In the genomic region with DNA sequence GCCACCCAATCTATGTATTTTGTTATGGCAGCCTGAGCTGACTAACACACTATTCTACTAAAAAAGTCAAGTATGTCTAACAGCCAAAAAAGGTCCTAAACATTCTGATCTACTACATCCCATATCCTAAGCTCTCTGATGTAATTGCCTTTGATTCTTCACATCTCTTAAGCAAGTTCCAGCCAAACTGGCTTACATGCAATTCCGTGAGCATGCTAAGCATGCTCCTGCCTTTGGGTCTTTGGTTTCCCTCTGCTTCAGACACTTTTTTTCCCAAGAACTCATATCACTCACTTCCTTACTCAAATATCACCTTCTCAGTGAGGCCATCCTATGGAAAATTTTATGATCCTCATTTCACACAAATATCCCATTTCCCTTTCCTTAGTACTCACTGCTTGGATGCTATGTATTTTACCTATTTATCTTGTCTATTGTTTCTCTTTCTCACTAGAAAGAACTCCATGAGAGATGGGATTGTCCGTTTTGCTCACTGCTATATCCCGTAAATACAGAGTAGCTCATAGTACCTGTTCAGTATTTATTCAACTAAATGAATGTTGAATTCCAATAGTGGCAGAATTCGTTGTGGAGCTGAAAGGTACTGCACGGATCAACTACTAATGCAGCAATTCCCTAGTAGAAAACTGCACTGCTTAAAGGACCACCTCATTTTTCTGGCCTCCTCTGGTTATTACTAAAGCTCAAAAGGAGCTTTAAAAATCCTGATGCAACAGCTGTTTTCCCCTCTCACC, we compare ENCODE assay signal across 8 cellular contexts. TPM values are rescaled to one million over a fixed set of nuclear protein-coding genes. Genes with fewer than 3 reads are reported as not detected.
DNase-seq lines count a peak whose midpoint lies in the region; ATAC-seq and TF ChIP-seq lines count a peak whose summit lies in the region.

No MANE protein-coding gene starts in this region.

- ATAC-seq in IMR-90 (ENCODE audit: low read depth) (no peak), body of pancreas (no peak), HG03159 (IDR thresholded peaks at IDR 0.05; ENCODE audit: unreplicated experiment) (no peak), GM18519 (IDR thresholded peaks at IDR 0.05; ENCODE audit: low FRiP score, unreplicated experiment) (no peak)
- ATAC-seq in natural killer cell treated with Interleukin-12 subunit alpha and Interleukin-12 subunit beta and Interleukin-15 and Interleukin-18, amount 100 ng/mL, for 72 hours = no peak

- H3K4me2 ChIP-seq in BLaER1 treated with 17β-estradiol and CSF1 and Interleukin-3, amounts not matched to agents 10 nM and 100 nM = peak overlapping the region; percentile 82 to 97 (median 88)
- H3K4me2 ChIP-seq in IMR-90 (ENCODE audit: low read depth, low read length) = peak overlapping the region; percentile 97

- H3K14ac ChIP-seq in IMR-90 (replicated peaks; ENCODE audit: low read depth, low read length) = no peak overlapping the region; the same call in 1 of the 2 replicates

- no peaks in the 10 kb centered on the region for H3K9me3 ChIP-seq in BLaER1 treated with 17β-estradiol and CSF1 and Interleukin-3, amounts not matched to agents 10 nM and 100 nM (replicated peaks in 1 of 11)
- no peaks in the 10 kb centered on the region for H3K9me3 ChIP-seq in IMR-90 (ENCODE audit: control insufficient read depth, insufficient read depth, low read length)
- H3K9me3 ChIP-seq in body of pancreas = no peaks in the 10 kb centered on the region

- peak overlapping the region; percentile 84 for H3K4me3 Mint-ChIP-seq in natural killer cell treated with Interleukin-12 subunit alpha and Interleukin-12 subunit beta and Interleukin-15 and Interleukin-18, amount 100 ng/mL, for 72 hours

- peak overlapping the region in 8 of 11 experiments; percentile 77 to 96 (median 94); a peak in 6 of 22 replicates for H3K27ac ChIP-seq in BLaER1 treated with 17β-estradiol and CSF1 and Interleukin-3, amounts not matched to agents 10 nM and 100 nM
- H3K27ac ChIP-seq in IMR-90 (ENCODE audit: insufficient read depth, low read length) (no peak overlapping the region), body of pancreas (peak overlapping the region in 3 of 4 donors; percentile 91 to 97 (median 97))

- H3K23ac ChIP-seq in IMR-90 (ENCODE audit: low read depth, low read length) = no peak overlapping the region

- no peak for TF ChIP-seq RAD21 in IMR-90 (IDR thresholded peaks at IDR 0.05; ENCODE audit: low read length)

- H2BK120ac ChIP-seq in IMR-90 (ENCODE audit: low read depth, low read length) = no peak overlapping the region

- H3K27me3 ChIP-seq in BLaER1 treated with 17β-estradiol and CSF1 and Interleukin-3, amounts not matched to agents 10 nM and 100 nM = no peaks in the 10 kb centered on the region
- H3K27me3 ChIP-seq in IMR-90 (ENCODE audit: control insufficient read depth, insufficient read depth, low read length) (no peaks in the 10 kb centered on the region), body of pancreas (no peaks in the 10 kb centered on the region)

- intact Hi-C loops in IMR-90 (cut with micrococcal nuclease) (loop anchor here (5.0 kb wide), 1 partner anchor 184 kb away; no protein-coding TSS in a partner anchor), body of pancreas (cut with DNase I) (no loop called here)

- H3K4me3 ChIP-seq in BLaER1 treated with 17β-estradiol and CSF1 and Interleukin-3, amounts not matched to agents 10 nM and 100 nM = peak overlapping the region in 9 of 10 experiments; percentile 84 to 99 (median 98); a peak in 16 of 20 replicates
- 0 out of 2 replicates have a peak overlapping the region, but pooled peaks have one; percentile 89 for H3K4me3 ChIP-seq in IMR-90 (ENCODE audit: insufficient read depth, low read depth, low read length)
- no peak overlapping the region for H3K4me3 ChIP-seq in body of pancreas

- no peaks in the 10 kb centered on the region for H3K9me1 ChIP-seq in IMR-90 (ENCODE audit: insufficient read depth, low read length)

- no peak overlapping the region for H2AFZ ChIP-seq in IMR-90 (replicated peaks; ENCODE audit: low read length, poor library complexity)

- DNase-seq in IMR-90 (no peak), body of pancreas (peak in 1 of 4 donors; percentile 7), CD1c-positive myeloid dendritic cell (ENCODE audit: extremely low spot score) (no peak), T1000 (lab: John Stamatoyannopoulos, UW) (no peak)
- DNase-seq in natural killer cell treated with Interleukin-12 subunit alpha and Interleukin-12 subunit beta and Interleukin-15 and Interleukin-18, amount 100 ng/mL, for 72 hours (ENCODE audit: low spot score) = no peak

- H2BK20ac ChIP-seq in IMR-90 (ENCODE audit: low read depth, low read length) = no peak overlapping the region

- H3K79me1 ChIP-seq in IMR-90 (ENCODE audit: low read depth in 1 of 2, low read length in 2 of 2) = peaks cover 17 to 37% of the 10 kb centered on the region in 2 experiments

- H4K91ac ChIP-seq in IMR-90 (ENCODE audit: insufficient read depth, low read depth, low read length) = no peak overlapping the region

- TF ChIP-seq POLR2A in IMR-90 (IDR thresholded peaks at IDR 0.05; ENCODE audit: low read depth, low read length) (no peak), body of pancreas (IDR thresholded peaks at IDR 0.05) (no peak)

- H4K20me1 ChIP-seq in BLaER1 treated with 17β-estradiol and CSF1 and Interleukin-3, amounts not matched to agents 10 nM and 100 nM = peaks cover 0 to 27% (median 25%) of the 10 kb centered on the region in 11 experiments; a peak in 17 of 22 replicates
- H4K20me1 ChIP-seq in IMR-90 (ENCODE audit: insufficient read depth, low read length) = no peaks in the 10 kb centered on the region; the same call in 1 of the 2 replicates

- H3K27ac Mint-ChIP-seq in natural killer cell treated with Interleukin-12 subunit alpha and Interleukin-12 subunit beta and Interleukin-15 and Interleukin-18, amount 100 ng/mL, for 72 hours = peak overlapping the region; percentile 81 to 88

- H3K56ac ChIP-seq in IMR-90 (ENCODE audit: extremely low read depth, insufficient read depth, low read length) = no peak overlapping the region

- peak overlapping the region in 6 of 11 experiments; percentile 86 to 98 (median 90); a peak in 9 of 22 replicates for H3K9ac ChIP-seq in BLaER1 treated with 17β-estradiol and CSF1 and Interleukin-3, amounts not matched to agents 10 nM and 100 nM
- H3K9ac ChIP-seq in IMR-90 (ENCODE audit: low read depth, low read length) = 0 out of 2 replicates have a peak overlapping the region, but pooled peaks have one; percentile 1

- peak; percentile 16; the same call in 1 of the 2 replicates for TF ChIP-seq CTCF in IMR-90 (conservative IDR thresholded peaks at IDR 0.05; ENCODE audit: low read depth, low read length)
- peak in 5 of 7 experiments; percentile 14 to 34 (median 25) for TF ChIP-seq CTCF in body of pancreas (IDR thresholded peaks at IDR 0.05)

- no peak overlapping the region for H3K18ac ChIP-seq in IMR-90 (ENCODE audit: low read depth, low read length)

- H3K4me1 Mint-ChIP-seq in natural killer cell treated with Interleukin-12 subunit alpha and Interleukin-12 subunit beta and Interleukin-15 and Interleukin-18, amount 100 ng/mL, for 72 hours (ENCODE audit: low read depth in 2 of 2) = peaks cover 31 to 40% of the 10 kb centered on the region in 2 donors

- peaks cover 33 to 56% (median 51%) of the 10 kb centered on the region in 10 experiments for H3K4me1 ChIP-seq in BLaER1 treated with 17β-estradiol and CSF1 and Interleukin-3, amounts not matched to agents 10 nM and 100 nM
- H3K4me1 ChIP-seq in IMR-90 (ENCODE audit: control insufficient read depth, insufficient read depth, low read length) = no peaks in the 10 kb centered on the region
- H3K4me1 ChIP-seq in body of pancreas = peaks cover 60% of the 10 kb centered on the region

- H2AK5ac ChIP-seq in IMR-90 (ENCODE audit: low read depth, low read length) = no peak overlapping the region

- H2AK9ac ChIP-seq in IMR-90 (replicated peaks; ENCODE audit: low read depth, low read length, poor library complexity) = no peak overlapping the region

- no peaks in the 10 kb centered on the region for H3K9me3 Mint-ChIP-seq in natural killer cell treated with Interleukin-12 subunit alpha and Interleukin-12 subunit beta and Interleukin-15 and Interleukin-18, amount 100 ng/mL, for 72 hours

- H4K5ac ChIP-seq in IMR-90 (ENCODE audit: low read depth, low read length) = no peak overlapping the region; the same call in none of the 2 replicates

- H3K36me3 ChIP-seq in BLaER1 treated with 17β-estradiol and CSF1 and Interleukin-3, amounts not matched to agents 10 nM and 100 nM = peaks cover 0 to 8% (median 0%) of the 10 kb centered on the region in 11 experiments; a peak in 2 of 22 replicates
- H3K36me3 ChIP-seq in IMR-90 (ENCODE audit: control insufficient read depth, insufficient read depth, low read length) = no peaks in the 10 kb centered on the region
- no peaks in the 10 kb centered on the region for H3K36me3 ChIP-seq in body of pancreas (replicated peaks in 1 of 2; ENCODE audit: insufficient read depth in 1 of 2, low read depth in 2 of 2)

- no peak overlapping the region for H2BK15ac ChIP-seq in IMR-90 (ENCODE audit: low read depth, low read length)

- in situ Hi-C loops in IMR-90 (cut with MboI; ENCODE audit: low sequenced_read_pairs) = loop anchor here (10.0 kb wide), 1 partner anchor 516 kb away; no protein-coding TSS in a partner anchor

- dilution Hi-C loops in IMR-90 (cut with HindIII; ENCODE audit: low sequenced_read_pairs, unreplicated experiment) = no loop called here

- no peak overlapping the region for H3K4ac ChIP-seq in IMR-90 (ENCODE audit: low read depth, low read length)

- H4K8ac ChIP-seq in IMR-90 (ENCODE audit: low read depth in 2 of 2, low read length in 2 of 2) = peak overlapping the region; percentile 16 to 87; a peak in 2 of 4 replicates

- POLR2A ChIA-PET in IMR-90 (lab: Charles Lee; ENCODE audit: unreplicated experiment) = interaction anchor here (0.6 kb wide), 1 partner anchor 62 kb away, joined by 4 read pairs; no protein-coding TSS in a partner anchor

- H3K27me3 Mint-ChIP-seq in natural killer cell treated with Interleukin-12 subunit alpha and Interleukin-12 subunit beta and Interleukin-15 and Interleukin-18, amount 100 ng/mL, for 72 hours = no peaks in the 10 kb centered on the region

- H3K36me3 Mint-ChIP-seq in natural killer cell treated with Interleukin-12 subunit alpha and Interleukin-12 subunit beta and Interleukin-15 and Interleukin-18, amount 100 ng/mL, for 72 hours = no peaks in the 10 kb centered on the region

- 100% methylated on average over 1 of the region's 5 CpGs; no CpG with 5 or more reads in 1 of the 2 experiments for WGBS in IMR-90 (ENCODE audit: extremely low coverage in 2 of 2, insufficient read length in 1 of 2), 2 experiments
- WGBS in body of pancreas, 2 donors = 32 to 40% methylated on average over 5 of the region's 5 CpGs

- CTCF ChIA-PET in IMR-90 (lab: Yijun Ruan, JAX) = interaction anchor here (0.7 to 2.1 kb wide), 5 partner anchors 23 to 174 kb away, joined by 3 to 5 read pairs (median 3); no protein-coding TSS in a partner anchor

- H2BK5ac ChIP-seq in IMR-90 (ENCODE audit: low read depth, low read length, poor library complexity, severe bottlenecking) = no peak overlapping the region

- no TSS peak for BruUV-seq in IMR-90 (replicated peaks; lab: Mats Ljungman, UMichigan)

RNA-seq across cellular contexts. Expression of gene SLC12A2, which starts 2.3 kb away (rescaled TPM):
- total RNA-seq in IMR-90 (2012; rRNA removed) = 30.3 and 42.2 TPM in 2 replicates
- polyA plus RNA-seq in IMR-90 (2012; rRNA removed) = 5.4 and 5.6 TPM in 2 replicates
- 1.1 and 2.5 TPM in 2 replicates for polyA plus RNA-seq in IMR-90 (2012; cell fraction: cytosol; rRNA removed)
- 2.8 and 4.7 TPM in 2 replicates for polyA plus RNA-seq in IMR-90 (2012; cell fraction: nucleus; rRNA removed; ENCODE audit: low replicate concordance)
- total RNA-seq in body of pancreas = 10 to 100 TPM; 26.7 to 28.0 TPM
- total RNA-seq in natural killer cell treated with Interleukin-12 subunit alpha and Interleukin-12 subunit beta and Interleukin-15 and Interleukin-18, amount 100 ng/mL, for 72 hours = 10 to 100 TPM; 20.1 to 26.1 TPM

Comparison
In these comparisons a context has a peak if more than half of its experiments do, and no peak if none do; other contexts are left out.
1. H3K4me3 ChIP-seq: peak in BLaER1 treated with 17β-estradiol and CSF1 and Interleukin-3, amounts not matched to agents 10 nM and 100 nM (9 of 10) and IMR-90 (single experiment); none in body of pancreas (0 of 2).